ENCODE assay signal across 4 cellular contexts in the genomic region with DNA sequence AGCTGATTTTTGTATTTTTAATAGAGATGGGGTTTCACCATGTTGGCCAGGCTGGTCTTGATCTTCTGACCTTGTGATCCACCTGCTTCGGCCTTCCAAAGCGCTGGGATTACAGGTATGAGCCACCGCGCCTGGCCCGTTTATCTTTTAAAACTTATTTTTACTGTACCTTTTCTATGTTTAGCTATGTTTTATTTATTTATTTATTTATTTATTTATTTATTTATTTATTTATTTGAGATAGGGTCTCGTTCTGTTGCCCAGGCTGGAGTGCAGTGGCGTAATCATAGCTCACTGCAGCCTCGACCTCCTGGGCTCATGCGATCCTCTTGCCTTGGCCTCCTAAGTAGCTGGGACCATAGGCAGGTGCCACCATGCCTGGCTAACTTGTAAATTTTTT. TPM values are rescaled to one million over a fixed set of nuclear protein-coding genes. Genes with fewer than 3 reads are reported as not detected.
DNase-seq lines count a peak whose midpoint lies in the region; ATAC-seq, FAIRE-seq and TF ChIP-seq lines count a peak whose summit lies in the region.
"Not testable (repeated sequence)": the region's sequence is repeated elsewhere in the genome, so short reads cannot be mapped to it uniquely, and the experiment has no call there.

No MANE protein-coding gene starts in this region.

- not testable (repeated sequence) for TF ChIP-seq EP300 in A549 (IDR thresholded peaks at IDR 0.05)

- H3K27ac ChIP-seq in A549; BLaER1; HEK293 (ENCODE audit: extremely low read depth, low read depth, low read length): not testable (repeated sequence)
- H3K27ac ChIP-seq in BLaER1 treated with 17β-estradiol and CSF1 and Interleukin-3, amounts not matched to agents 10 nM and 100 nM, result peak overlapping the region in 1 of 11 experiments; percentile 48; a peak in 1 of 22 replicates

- peaks cover 93% of the 10 kb centered on the region for H4K20me1 ChIP-seq in BLaER1
- H4K20me1 ChIP-seq in BLaER1 treated with 17β-estradiol and CSF1 and Interleukin-3, amounts not matched to agents 10 nM and 100 nM, result peaks cover 32 to 95% (median 70%) of the 10 kb centered on the region in 11 experiments; a peak in 19 of 22 replicates

- not testable (repeated sequence) for TF ChIP-seq RAD21 in A549 (conservative IDR thresholded peaks at IDR 0.05 in 1 of 2, IDR thresholded peaks at IDR 0.05 in 1 of 2)

- not testable (repeated sequence) for ATAC-seq in A549

- POLR2A ChIA-PET in A549 (lab: Yijun Ruan, JAX); HEK293 (lab: Yijun Ruan, JAX): not testable (repeated sequence)

- H3K36me3 ChIP-seq in BLaER1, result peaks cover 99% of the 10 kb centered on the region
- peaks cover 74 to 100% (median 97%) of the 10 kb centered on the region in 11 experiments for H3K36me3 ChIP-seq in BLaER1 treated with 17β-estradiol and CSF1 and Interleukin-3, amounts not matched to agents 10 nM and 100 nM
- H3K36me3 ChIP-seq in HEK293 (ENCODE audit: control insufficient read depth in 2 of 2, insufficient read depth in 1 of 2, low read length in 2 of 2), result not testable (repeated sequence)

- not testable (repeated sequence) for TF ChIP-seq CTCF in A549 (IDR thresholded peaks at IDR 0.05); HEK293 (tag by site-specific recombination; IDR thresholded peaks at IDR 0.05)

- CTCF ChIA-PET in A549 (lab: Yijun Ruan, JAX); HEK293 (lab: Yijun Ruan, JAX): not testable (repeated sequence)

- not testable (repeated sequence) for H3K4me3 ChIP-seq in A549; BLaER1; BLaER1 treated with 17β-estradiol and CSF1 and Interleukin-3, amounts not matched to agents 10 nM and 100 nM; HEK293 (ENCODE audit: low read depth, low read length)

- not testable (repeated sequence) for H3K4me1 ChIP-seq in A549; HEK293 (ENCODE audit: control insufficient read depth, insufficient read depth, low read length)
- H3K4me1 ChIP-seq in BLaER1, result peaks cover 61% of the 10 kb centered on the region
- peaks cover 25 to 77% (median 63%) of the 10 kb centered on the region in 10 experiments for H3K4me1 ChIP-seq in BLaER1 treated with 17β-estradiol and CSF1 and Interleukin-3, amounts not matched to agents 10 nM and 100 nM

- not testable (repeated sequence) for H3K27me3 ChIP-seq in BLaER1; BLaER1 treated with 17β-estradiol and CSF1 and Interleukin-3, amounts not matched to agents 10 nM and 100 nM

- H3K9ac ChIP-seq in BLaER1; BLaER1 treated with 17β-estradiol and CSF1 and Interleukin-3, amounts not matched to agents 10 nM and 100 nM: not testable (repeated sequence)

- WGBS in A549 (ENCODE audit: missing lambda C conversion rate), result 91% methylated on average over 9 of the region's 9 CpGs

- DNase-seq in A549 (ENCODE audit: low read depth in 1 of 2, low spot score in 1 of 2), result not testable (repeated sequence)

- TF ChIP-seq POLR2A in A549 (IDR thresholded peaks at IDR 0.05; ENCODE audit: low read length), result not testable (repeated sequence)

- FAIRE-seq in A549 (lab: Jason Lieb, UNC), result not testable (repeated sequence)

- H3K9me3 ChIP-seq in A549; BLaER1; BLaER1 treated with 17β-estradiol and CSF1 and Interleukin-3, amounts not matched to agents 10 nM and 100 nM (replicated peaks in 1 of 11); HEK293 (ENCODE audit: control insufficient read depth, insufficient read depth, low read depth, low read length): not testable (repeated sequence)

- H3K4me2 ChIP-seq in A549, result not testable (repeated sequence)
- H3K4me2 ChIP-seq in BLaER1, result peak overlapping the region; percentile 19; the same call in 1 of the 2 replicates
- peak overlapping the region in 10 of 11 experiments; percentile 14 to 73 (median 61); a peak in 17 of 22 replicates for H3K4me2 ChIP-seq in BLaER1 treated with 17β-estradiol and CSF1 and Interleukin-3, amounts not matched to agents 10 nM and 100 nM

TF ChIP-seq in A549, 52 proteins besides CTCF, POLR2A, EP300 and RAD21:
- peak; percentile 59 for TF ChIP-seq ZC3H11A (IDR thresholded peaks at IDR 0.05)

TF ChIP-seq in HEK293, 187 proteins besides CTCF, POLR2A, EP300 and RAD21:
- TF ChIP-seq, protein P1, sequence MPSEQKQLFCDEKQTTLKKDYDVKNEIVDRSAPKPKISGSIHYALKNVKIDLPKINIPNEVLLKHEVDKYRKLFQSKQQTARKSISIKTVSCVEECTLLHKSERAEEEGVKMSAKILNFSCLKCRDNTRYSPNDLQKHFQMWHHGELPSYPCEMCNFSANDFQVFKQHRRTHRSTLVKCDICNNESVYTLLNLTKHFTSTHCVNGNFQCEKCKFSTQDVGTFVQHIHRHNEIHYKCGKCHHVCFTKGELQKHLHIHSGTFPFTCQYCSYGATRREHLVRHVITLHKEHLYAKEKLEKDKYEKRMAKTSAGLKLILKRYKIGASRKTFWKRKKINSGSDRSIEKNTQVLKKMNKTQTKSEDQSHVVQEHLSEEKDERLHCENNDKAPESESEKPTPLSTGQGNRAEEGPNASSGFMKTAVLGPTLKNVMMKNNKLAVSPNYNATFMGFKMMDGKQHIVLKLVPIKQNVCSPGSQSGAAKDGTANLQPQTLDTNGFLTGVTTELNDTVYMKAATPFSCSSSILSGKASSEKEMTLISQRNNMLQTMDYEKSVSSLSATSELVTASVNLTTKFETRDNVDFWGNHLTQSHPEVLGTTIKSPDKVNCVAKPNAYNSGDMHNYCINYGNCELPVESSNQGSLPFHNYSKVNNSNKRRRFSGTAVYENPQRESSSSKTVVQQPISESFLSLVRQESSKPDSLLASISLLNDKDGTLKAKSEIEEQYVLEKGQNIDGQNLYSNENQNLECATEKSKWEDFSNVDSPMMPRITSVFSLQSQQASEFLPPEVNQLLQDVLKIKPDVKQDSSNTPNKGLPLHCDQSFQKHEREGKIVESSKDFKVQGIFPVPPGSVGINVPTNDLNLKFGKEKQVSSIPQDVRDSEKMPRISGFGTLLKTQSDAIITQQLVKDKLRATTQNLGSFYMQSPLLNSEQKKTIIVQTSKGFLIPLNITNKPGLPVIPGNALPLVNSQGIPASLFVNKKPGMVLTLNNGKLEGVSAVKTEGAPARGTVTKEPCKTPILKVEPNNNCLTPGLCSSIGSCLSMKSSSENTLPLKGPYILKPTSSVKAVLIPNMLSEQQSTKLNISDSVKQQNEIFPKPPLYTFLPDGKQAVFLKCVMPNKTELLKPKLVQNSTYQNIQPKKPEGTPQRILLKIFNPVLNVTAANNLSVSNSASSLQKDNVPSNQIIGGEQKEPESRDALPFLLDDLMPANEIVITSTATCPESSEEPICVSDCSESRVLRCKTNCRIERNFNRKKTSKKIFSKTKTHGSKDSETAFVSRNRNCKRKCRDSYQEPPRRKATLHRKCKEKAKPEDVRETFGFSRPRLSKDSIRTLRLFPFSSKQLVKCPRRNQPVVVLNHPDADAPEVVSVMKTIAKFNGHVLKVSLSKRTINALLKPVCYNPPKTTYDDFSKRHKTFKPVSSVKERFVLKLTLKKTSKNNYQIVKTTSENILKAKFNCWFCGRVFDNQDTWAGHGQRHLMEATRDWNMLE (tag by site-specific recombination; conservative IDR thresholded peaks at IDR 0.05; ENCODE audit: low read depth), result 0 out of 2 replicates have a peak, but pooled peaks have one; percentile 34
- peak; percentile 56; the same call in 1 of the 2 replicates for TF ChIP-seq ZNF394 (tag by site-specific recombination; IDR thresholded peaks at IDR 0.05; ENCODE audit: borderline replicate concordance)
- peak; percentile 37 for TF ChIP-seq ZNF426 (tag by site-specific recombination; IDR thresholded peaks at IDR 0.05)
- peak; percentile 15; the same call in 1 of the 2 replicates for TF ChIP-seq ZBTB8A (tag by site-specific recombination; IDR thresholded peaks at IDR 0.05)
- 0 out of 2 replicates have a peak, but pooled peaks have one; percentile 6 for TF ChIP-seq ZNF560 (tag by site-specific recombination; IDR thresholded peaks at IDR 0.05; ENCODE audit: borderline replicate concordance)
- TF ChIP-seq ZNF623 (tag by site-specific recombination; IDR thresholded peaks at IDR 0.05), result peak; percentile 27; the same call in 1 of the 2 replicates

RNA-seq across cellular contexts. Expression of a gene that starts 33.7 kb away (rescaled TPM):
- polyA plus RNA-seq in A549 (2011; rRNA removed) (3.7 and 5.7 TPM in 2 replicates), A549 (2017; fragmentation: RNase III; extraction: RNeasy Plus Mini Kit Qiagen cat#74134 plus additional on column Dnase treatment) (9.2 to 17.0 TPM (median 15.5 TPM) in 3 replicates)
- 3.7 and 4.6 TPM in 2 replicates for polyA plus RNA-seq in A549 (2012; cell fraction: cytosol; rRNA removed)
- polyA plus RNA-seq in A549 (2012; cell fraction: nucleus; rRNA removed), result 9.0 and 9.1 TPM in 2 replicates
- polyA minus RNA-seq in A549 (2011; rRNA and poly(A)+ RNA removed), result 8.1 and 11.3 TPM in 2 replicates
